ENCODE assay signal across 9 cellular contexts in the genomic region with DNA sequence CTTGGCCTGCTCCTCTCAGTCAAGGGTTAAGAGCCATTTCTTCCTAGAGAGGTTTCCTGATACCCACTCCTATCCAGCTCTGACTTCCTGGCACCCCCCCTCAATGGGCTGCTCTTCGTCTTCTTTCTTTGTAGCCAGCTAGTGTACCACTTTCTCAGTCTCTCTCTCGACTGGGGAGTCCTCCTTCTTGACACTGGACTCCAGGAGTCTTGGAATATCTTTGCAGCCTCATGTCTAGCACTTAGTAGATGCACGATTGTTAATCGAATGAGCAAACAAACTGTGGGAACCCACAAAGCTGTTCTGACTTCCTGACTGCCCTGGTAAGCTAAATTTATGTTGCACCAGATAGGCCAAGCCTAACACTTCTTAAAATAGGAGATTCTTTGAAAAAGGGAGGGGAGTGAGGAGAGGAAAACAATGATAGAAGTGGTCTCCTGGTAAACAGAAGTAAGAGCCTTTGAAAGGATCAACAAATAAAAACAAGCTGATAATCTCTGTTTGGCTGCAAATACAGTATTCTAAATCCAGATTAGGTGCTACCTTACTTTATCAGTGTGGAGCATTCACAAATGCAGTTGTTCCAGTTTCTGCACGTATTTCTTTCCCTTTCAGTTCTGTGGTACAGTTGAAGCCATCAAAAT.
DNase-seq lines count a peak whose midpoint lies in the region; ATAC-seq, FAIRE-seq and TF ChIP-seq lines count a peak whose summit lies in the region.
"Had no signal": no experiment of that assay in that cellular context is flagged by ENCODE, and none has a peak within 500 bp of the region (broad histone marks: within the 10 kb centered on the region; RNA-seq: fewer than 3 reads in every experiment).

No MANE protein-coding gene starts in this region.

- H3K4me3 ChIP-seq in right atrium auricular region = peak overlapping the region in 1 of 2 donors; percentile 12
- peak overlapping the region in 2 of 3 experiments; percentile 9 to 49 for H3K4me3 ChIP-seq in keratinocyte (ENCODE audit: control insufficient read depth in 2 of 3, extremely low read depth in 1 of 3, insufficient read depth in 2 of 3, low read depth in 1 of 3, low read length in 3 of 3)

- no peaks in the 10 kb centered on the region for H4K20me1 ChIP-seq in keratinocyte (ENCODE audit: control insufficient read depth, extremely low read depth, insufficient read depth, low read length)

- peak overlapping the region; percentile 77 for H2AFZ ChIP-seq in keratinocyte (ENCODE audit: control insufficient read depth, low read length)

- intact Hi-C loops in Right ventricle myocardium superior (cut with DNase I) = no loop called here

- DNase-seq in right atrium auricular region (ENCODE audit: low spot score) (no peak), Right ventricle myocardium superior (no peak), UCSD-AML1 (lab: John Stamatoyannopoulos, UW; ENCODE audit: unreplicated experiment) (peak; percentile 51), keratinocyte (ENCODE audit: low read depth, low spot score) (no peak), NCI-H524 treated with DMSO at 0.1 percent for 48 hours (lab: John Stamatoyannopoulos, UW) (no peak), DMS79 treated with DMSO at 0.1 percent for 48 hours (lab: John Stamatoyannopoulos, UW) (no peak)
- DNase-seq: DMS 273 treated with DMSO at 0.1 percent for 48 hours had no signal

- peak overlapping the region; percentile 72 for H3K4me2 ChIP-seq in keratinocyte (ENCODE audit: control insufficient read depth, extremely low read depth, insufficient read depth, low read depth, low read length)

- peak overlapping the region; percentile 36 to 59 for H3K27ac ChIP-seq in right atrium auricular region
- H3K27ac ChIP-seq in keratinocyte (ENCODE audit: control insufficient read depth, insufficient read depth, low read length) = peak overlapping the region; percentile 19

- FAIRE-seq in keratinocyte (lab: Jason Lieb, UNC) = no peak

- peaks cover 0 to 19% of the 10 kb centered on the region in 2 donors for H3K4me1 ChIP-seq in right atrium auricular region
- H3K4me1 ChIP-seq in keratinocyte (ENCODE audit: control insufficient read depth, extremely low read depth, insufficient read depth, low read length) = peaks cover 15% of the 10 kb centered on the region

- H3K9me1 ChIP-seq in keratinocyte (ENCODE audit: control insufficient read depth, extremely low read depth, insufficient read depth, low read length) = no peaks in the 10 kb centered on the region

- H3K9me3 ChIP-seq in right atrium auricular region (no peaks in the 10 kb centered on the region), keratinocyte (ENCODE audit: control insufficient read depth, low read depth, low read length) (no peaks in the 10 kb centered on the region)

- dilution Hi-C loops in keratinocyte (cut with MboI; ENCODE audit: extremely low pct_ligation_motif_present, low sequenced_read_pairs) = no loop called here

- no peaks in the 10 kb centered on the region for H3K27me3 ChIP-seq in right atrium auricular region
- no peaks in the 10 kb centered on the region for H3K27me3 ChIP-seq in keratinocyte (ENCODE audit: control insufficient read depth, extremely low read depth, insufficient read depth, low read length)

- TF ChIP-seq CTCF in right atrium auricular region (IDR thresholded peaks at IDR 0.05) (no peak), keratinocyte (optimal IDR thresholded peaks at IDR 0.05 in 1 of 3, IDR thresholded peaks at IDR 0.05 in 1 of 3, conservative IDR thresholded peaks at IDR 0.05 in 1 of 3; ENCODE audit: extremely low read depth in 1 of 3, insufficient read depth in 2 of 3, low read length in 3 of 3) (no peak)

- no peaks in the 10 kb centered on the region for H3K79me2 ChIP-seq in keratinocyte (ENCODE audit: control insufficient read depth, insufficient read depth, low read length)

- ATAC-seq in Right ventricle myocardium superior (ENCODE audit: poor library complexity) (no peak), GM21447 (IDR thresholded peaks at IDR 0.05; ENCODE audit: unreplicated experiment) (no peak), GM21360 (IDR thresholded peaks at IDR 0.05; ENCODE audit: unreplicated experiment) (no peak)

- no peak overlapping the region for H3K9ac ChIP-seq in keratinocyte (ENCODE audit: control insufficient read depth, extremely low read depth, insufficient read depth, low read length)

- H3K36me3 ChIP-seq in right atrium auricular region (no peaks in the 10 kb centered on the region), keratinocyte (ENCODE audit: control insufficient read depth in 2 of 2, extremely low read depth in 1 of 2, insufficient read depth in 2 of 2, low read length in 2 of 2) (no peaks in the 10 kb centered on the region)
